ENCODE assay signal across 9 cellular contexts in the genomic region with DNA sequence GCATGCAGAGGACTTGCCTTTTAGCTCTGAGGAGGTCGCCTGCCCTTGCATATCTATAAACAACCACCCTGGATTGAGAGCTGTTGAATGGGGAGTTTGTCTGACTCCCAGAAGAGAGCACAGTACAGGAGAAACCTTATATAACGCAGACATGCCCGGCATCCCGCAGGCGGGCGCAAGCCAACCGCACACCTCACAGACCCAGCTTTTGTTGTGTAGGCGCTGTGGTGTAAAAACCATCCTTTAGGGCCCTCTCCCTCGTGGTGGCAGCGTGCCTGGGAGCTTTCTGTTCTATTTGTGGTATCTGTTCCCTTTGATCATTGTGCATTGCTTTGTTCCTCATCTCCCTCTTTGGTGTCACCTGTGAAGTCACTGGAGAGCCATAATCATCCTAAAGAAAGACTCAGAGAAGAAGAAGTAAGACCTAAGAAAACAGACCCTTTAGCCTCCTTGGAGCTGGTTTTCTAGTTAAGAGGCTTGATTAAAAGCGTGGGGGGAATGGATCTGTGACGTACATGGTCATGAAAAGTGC.
DNase-seq lines count a peak whose midpoint lies in the region; ATAC-seq, FAIRE-seq and TF ChIP-seq lines count a peak whose summit lies in the region.
"Had no signal": no experiment of that assay in that cellular context is flagged by ENCODE, and none has a peak within 500 bp of the region (broad histone marks: within the 10 kb centered on the region; RNA-seq: fewer than 3 reads in every experiment).

No MANE protein-coding gene starts in this region.

- peaks cover 32% of the 10 kb centered on the region for H3K36me3 Mint-ChIP-seq in activated T-cell treated with anti-CD3 and anti-CD28 coated beads, Interleukin-2, amount 50 U/mL, for 24 hours (ENCODE audit: low read depth)
- H3K36me3 Mint-ChIP-seq in mesothelial cell of epicardium: no peaks in the 10 kb centered on the region

- TF ChIP-seq CTCF in mesothelial cell of epicardium (IDR thresholded peaks at IDR 0.05; ENCODE audit: unreplicated experiment) (no peak), stomach (IDR thresholded peaks at IDR 0.05) (no peak)

- peaks cover 70 to 97% (median 84%) of the 10 kb centered on the region in 4 donors for H3K4me1 ChIP-seq in stomach

- no peaks in the 10 kb centered on the region for H3K27me3 Mint-ChIP-seq in activated T-cell treated with anti-CD3 and anti-CD28 coated beads, Interleukin-2, amount 50 U/mL, for 24 hours
- no peaks in the 10 kb centered on the region for H3K27me3 Mint-ChIP-seq in mesothelial cell of epicardium (ENCODE audit: low read depth)

- intact Hi-C loops in stomach (cut with DNase I; ENCODE audit: low total_unique reads): no loop called here

- no peaks in the 10 kb centered on the region for H3K27me3 ChIP-seq in stomach

- no peak for TF ChIP-seq EP300 in stomach (IDR thresholded peaks at IDR 0.05)

- ATAC-seq in GM21367 (IDR thresholded peaks at IDR 0.05; ENCODE audit: unreplicated experiment): no peak

- no peak for FAIRE-seq in frontal cortex (lab: Jason Lieb, UNC)

- peaks cover 72% of the 10 kb centered on the region for H3K4me1 Mint-ChIP-seq in activated T-cell treated with anti-CD3 and anti-CD28 coated beads, Interleukin-2, amount 50 U/mL, for 24 hours (ENCODE audit: low read depth)
- peaks cover 50% of the 10 kb centered on the region for H3K4me1 Mint-ChIP-seq in mesothelial cell of epicardium

- no peak overlapping the region for H3K4me3 ChIP-seq in stomach

- DNase-seq in activated CD4-positive, alpha-beta T cell treated with anti-CD3 and anti-CD28 coated beads for 24 hours (ENCODE audit: low read depth in 2 of 2): peak; percentile 28 to 42
- DNase-seq in activated CD4-positive, alpha-beta T cell treated with anti-CD3 and anti-CD28 coated beads for 1 hour: no peak
- DNase-seq in activated T-cell treated with anti-CD3 and anti-CD28 coated beads, Interleukin-2, amount 50 U/mL, for 24 hours: peak; percentile 74
- DNase-seq in mesothelial cell of epicardium (ENCODE audit: low spot score in 2 of 2, unreplicated experiment in 2 of 2): no peak
- DNase-seq in stomach: no peak
- DNase-seq in frontal cortex (ENCODE audit: low spot score in 2 of 2): no peak
- no peak for DNase-seq in NCI-H526 treated with DMSO at 0.1 percent for 48 hours (lab: John Stamatoyannopoulos, UW)
- DNase-seq: aorta had no signal

- H3K4me3 Mint-ChIP-seq in activated T-cell treated with anti-CD3 and anti-CD28 coated beads, Interleukin-2, amount 50 U/mL, for 24 hours: peak overlapping the region; percentile 7
- no peak overlapping the region for H3K4me3 Mint-ChIP-seq in mesothelial cell of epicardium

- H3K36me3 ChIP-seq in stomach: no peaks in the 10 kb centered on the region

- no peaks in the 10 kb centered on the region for H3K9me3 Mint-ChIP-seq in activated T-cell treated with anti-CD3 and anti-CD28 coated beads, Interleukin-2, amount 50 U/mL, for 24 hours
- no peaks in the 10 kb centered on the region for H3K9me3 Mint-ChIP-seq in mesothelial cell of epicardium

- peak overlapping the region in 4 of 5 donors; percentile 66 to 92 (median 80) for H3K27ac ChIP-seq in stomach

- no peak for TF ChIP-seq POLR2A in stomach (IDR thresholded peaks at IDR 0.05)

- 78 to 84% (median 80%) methylated on average over 11 to 12 of the region's 12 CpGs for WGBS in stomach, 5 donors

- H3K27ac Mint-ChIP-seq in activated T-cell treated with anti-CD3 and anti-CD28 coated beads, Interleukin-2, amount 50 U/mL, for 24 hours: peak overlapping the region; percentile 66
- H3K27ac Mint-ChIP-seq in mesothelial cell of epicardium: peak overlapping the region; percentile 30

- H3K9me3 ChIP-seq in stomach: no peaks in the 10 kb centered on the region

Comparison
In these comparisons a context has a peak if more than half of its experiments do, and no peak if none do; other contexts are left out.
1. DNase-seq: peak in activated CD4-positive, alpha-beta T cell treated with anti-CD3 and anti-CD28 coated beads for 24 hours (2 of 2) and activated T-cell treated with anti-CD3 and anti-CD28 coated beads, Interleukin-2, amount 50 U/mL, for 24 hours (single experiment); none in activated CD4-positive, alpha-beta T cell treated with anti-CD3 and anti-CD28 coated beads for 1 hour (single experiment), mesothelial cell of epicardium (0 of 2), stomach (single experiment), frontal cortex (0 of 2) and NCI-H526 treated with DMSO at 0.1 percent for 48 hours (single experiment).